Comparison of ENCODE assay signal across 23 cellular contexts in the genomic region with DNA sequence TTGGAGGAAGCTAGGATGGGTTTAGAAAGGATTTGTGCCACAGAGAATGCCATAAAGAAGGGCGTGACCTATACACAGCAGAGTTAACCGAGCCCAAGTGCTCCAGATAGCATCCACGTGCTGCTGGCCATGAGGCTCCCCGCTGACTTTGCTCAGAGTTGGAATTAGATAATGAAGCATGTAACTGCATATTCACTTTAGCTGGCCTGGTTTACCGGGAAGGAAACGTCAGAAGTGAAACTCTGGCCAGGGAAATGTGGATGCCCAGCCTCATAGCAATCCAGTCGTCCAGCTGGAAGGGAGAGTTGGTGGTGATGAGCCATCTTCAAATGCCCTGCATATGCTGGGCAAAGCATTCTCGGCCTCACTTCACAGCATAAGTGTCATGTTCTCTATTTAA. TPM values are rescaled to one million over a fixed set of nuclear protein-coding genes. Genes with fewer than 3 reads are reported as not detected.
"Had no signal": no experiment of that assay in that cellular context is flagged by ENCODE, and none has a peak within 500 bp of the region (broad histone marks: within the 10 kb centered on the region; RNA-seq: fewer than 3 reads in every experiment).

No MANE protein-coding gene starts in this region.

- DNase-seq: activated CD4-positive, alpha-beta memory T cell treated with anti-CD3 and anti-CD28 coated beads, Interleukin-2, amount 10 ng/mL, durations not matched to agents 7 days and 5 days; activated CD4-positive, alpha-beta T cell treated with anti-CD3 and anti-CD28 coated beads, Interleukin-2, amount 10 ng/mL, durations not matched to agents 24 days and 14 days; activated effector memory CD4-positive, alpha-beta T cell treated with anti-CD3 and anti-CD28 coated beads, Interleukin-2, amount 50 U/mL, for 16 hours; activated naive CD4-positive, alpha-beta T cell treated with anti-CD3 and anti-CD28 coated beads, Interleukin-2, amount 10 ng/mL, durations not matched to agents 7 days and 5 days; amygdala; foreskin melanocyte; glutamatergic neuron; hypothalamus; islet precursor cell; left colon; lower lobe of right lung; mesendoderm; mucosa of descending colon; nephron progenitor cell; pancreas; sigmoid colon; stimulated activated CD4-positive, alpha-beta T cell treated with anti-CD3 and anti-CD28 coated beads, Interleukin-4, amount 100 ng/mL, for 24 hours; stimulated activated naive CD8-positive, alpha-beta T cell treated with anti-CD3 and anti-CD28 coated beads, Interleukin-15, Interleukin-2, amounts not matched to agents 100 U/mL and 50 U/mL, for 24 hours; thyroid gland had no signal

- FAIRE-seq: pancreas had no signal

- H3K4me3 ChIP-seq: lower lobe of right lung, mucosa of descending colon, pancreas, sigmoid colon, thyroid gland had no signal

- ATAC-seq: left colon; lower lobe of right lung; mucosa of descending colon; pancreas; stimulated activated naive CD8-positive, alpha-beta T cell treated with anti-CD3 and anti-CD28 coated beads, Interleukin-15, Interleukin-2, amounts not matched to agents 100 U/mL and 50 U/mL, for 24 hours had no signal

RNA-seq across cellular contexts. Expression of a gene that starts 6.1 kb away (rescaled TPM):
- total RNA-seq: activated CD4-positive, alpha-beta memory T cell treated with anti-CD3 and anti-CD28 coated beads, Interleukin-2, amount 10 ng/mL, durations not matched to agents 7 days and 5 days; activated CD4-positive, alpha-beta T cell treated with anti-CD3 and anti-CD28 coated beads, Interleukin-2, amount 10 ng/mL, durations not matched to agents 24 days and 14 days; cerebellum; left colon; lower lobe of right lung; mucosa of descending colon; pancreas; sigmoid colon; subcutaneous adipose tissue; T-helper 2 cell treated with Interferon-gamma antibody and Interleukin-4, amounts not matched to agents 100 ng/mL and 5 ng/mL, for 36 hours; thyroid gland; ureter had no signal

RNA-seq across cellular contexts. Expression of a gene that starts 7.7 kb away (rescaled TPM):
- total RNA-seq: activated CD4-positive, alpha-beta memory T cell treated with anti-CD3 and anti-CD28 coated beads, Interleukin-2, amount 10 ng/mL, durations not matched to agents 7 days and 5 days; activated CD4-positive, alpha-beta T cell treated with anti-CD3 and anti-CD28 coated beads, Interleukin-2, amount 10 ng/mL, durations not matched to agents 24 days and 14 days; cerebellum; left colon; lower lobe of right lung; mucosa of descending colon; pancreas; sigmoid colon; subcutaneous adipose tissue; T-helper 2 cell treated with Interferon-gamma antibody and Interleukin-4, amounts not matched to agents 100 ng/mL and 5 ng/mL, for 36 hours; thyroid gland; ureter had no signal

RNA-seq across cellular contexts. Expression of a gene that starts 14.8 kb away (rescaled TPM):
- total RNA-seq: activated CD4-positive, alpha-beta memory T cell treated with anti-CD3 and anti-CD28 coated beads, Interleukin-2, amount 10 ng/mL, durations not matched to agents 7 days and 5 days; activated CD4-positive, alpha-beta T cell treated with anti-CD3 and anti-CD28 coated beads, Interleukin-2, amount 10 ng/mL, durations not matched to agents 24 days and 14 days; cerebellum; lower lobe of right lung; mucosa of descending colon; pancreas; subcutaneous adipose tissue; T-helper 2 cell treated with Interferon-gamma antibody and Interleukin-4, amounts not matched to agents 100 ng/mL and 5 ng/mL, for 36 hours; thyroid gland; ureter had no signal

RNA-seq across cellular contexts. Expression of a gene that starts 30.5 kb away (rescaled TPM):
- total RNA-seq: activated CD4-positive, alpha-beta memory T cell treated with anti-CD3 and anti-CD28 coated beads, Interleukin-2, amount 10 ng/mL, durations not matched to agents 7 days and 5 days; activated CD4-positive, alpha-beta T cell treated with anti-CD3 and anti-CD28 coated beads, Interleukin-2, amount 10 ng/mL, durations not matched to agents 24 days and 14 days; subcutaneous adipose tissue; T-helper 2 cell treated with Interferon-gamma antibody and Interleukin-4, amounts not matched to agents 100 ng/mL and 5 ng/mL, for 36 hours had no signal

RNA-seq across cellular contexts. Expression of a gene that starts 34.1 kb away (rescaled TPM):
- total RNA-seq: activated CD4-positive, alpha-beta memory T cell treated with anti-CD3 and anti-CD28 coated beads, Interleukin-2, amount 10 ng/mL, durations not matched to agents 7 days and 5 days; activated CD4-positive, alpha-beta T cell treated with anti-CD3 and anti-CD28 coated beads, Interleukin-2, amount 10 ng/mL, durations not matched to agents 24 days and 14 days; cerebellum; left colon; lower lobe of right lung; mucosa of descending colon; pancreas; sigmoid colon; subcutaneous adipose tissue; T-helper 2 cell treated with Interferon-gamma antibody and Interleukin-4, amounts not matched to agents 100 ng/mL and 5 ng/mL, for 36 hours; thyroid gland; ureter had no signal
